In genomic region chr4:165875446-165875845, GRCh38 we compare ENCODE assay signal across 25 cellular contexts. TPM values are rescaled to one million over a fixed set of nuclear protein-coding genes. Genes with fewer than 3 reads are reported as not detected.
DNase-seq lines count a peak whose midpoint lies in the region; ATAC-seq, FAIRE-seq and TF ChIP-seq lines count a peak whose summit lies in the region.
"Had no signal": no experiment of that assay in that cellular context is flagged by ENCODE, and none has a peak within 500 bp of the region (broad histone marks: within the 10 kb centered on the region; RNA-seq: fewer than 3 reads in every experiment).

No MANE protein-coding gene starts in this region.

- H3K4me2 ChIP-seq in astrocyte (ENCODE audit: low read length): no peak overlapping the region

- no peak overlapping the region for H2AFZ ChIP-seq in astrocyte (ENCODE audit: low read depth, low read length)

- FAIRE-seq in astrocyte (lab: Jason Lieb, UNC): no peak
- FAIRE-seq: bronchial epithelial cell, H54 had no signal

- H3K4me3 ChIP-seq in astrocyte (ENCODE audit: insufficient read depth, low read depth, low read length): no peak overlapping the region
- peak overlapping the region in 1 of 2 donors; percentile 62 for H3K4me3 ChIP-seq in gastroesophageal sphincter
- H3K4me3 ChIP-seq in prostate gland: no peak overlapping the region

- H3K36me3 ChIP-seq in astrocyte (ENCODE audit: insufficient read depth, low read length) (no peaks in the 10 kb centered on the region), gastroesophageal sphincter (no peaks in the 10 kb centered on the region), prostate gland (no peaks in the 10 kb centered on the region)
- H3K36me3 ChIP-seq: BE2C, heart right ventricle, sigmoid colon, upper lobe of left lung had no signal

- POLR2A ChIA-PET in activated CD8-positive, alpha-beta T cell treated with anti-CD3 and anti-CD28 coated beads, Interleukin-2, amount 10 ng/mL, durations not matched to agents 7 days and 5 days (lab: Charles Lee): no interaction called here

- no peaks in the 10 kb centered on the region for H4K20me1 ChIP-seq in astrocyte (ENCODE audit: insufficient read depth, low read length)

- no peaks in the 10 kb centered on the region for H3K9me3 Mint-ChIP-seq in astrocyte (ENCODE audit: unreplicated experiment)
- no peaks in the 10 kb centered on the region for H3K9me3 Mint-ChIP-seq in osteocyte (ENCODE audit: unreplicated experiment)
- H3K9me3 Mint-ChIP-seq in activated CD8-positive, alpha-beta T cell treated with anti-CD3 and anti-CD28 coated beads, Interleukin-2, amount 10 ng/mL, durations not matched to agents 7 days and 5 days (ENCODE audit: insufficient read depth): no peaks in the 10 kb centered on the region
- H3K9me3 Mint-ChIP-seq: activated T-cell treated with anti-CD3 and anti-CD28 coated beads, Interleukin-2, amount 50 U/mL, for 4 hours had no signal

- TF ChIP-seq EP300 in gastroesophageal sphincter (IDR thresholded peaks at IDR 0.05): no peak

- no peak for ATAC-seq in gastroesophageal sphincter
- ATAC-seq in activated CD8-positive, alpha-beta T cell treated with anti-CD3 and anti-CD28 coated beads, Interleukin-2, amount 10 ng/mL, durations not matched to agents 7 days and 5 days: no peak
- ATAC-seq: activated CD4-positive, alpha-beta T cell treated with anti-CD3 and anti-CD28 coated beads for 36 hours; activated T-cell treated with anti-CD3 and anti-CD28 coated beads, Interleukin-2, amount 50 U/mL, for 4 hours had no signal

- no peak for TF ChIP-seq CTCF in astrocyte (IDR thresholded peaks at IDR 0.05; ENCODE audit: insufficient read depth, low read depth, low read length)
- no peak for TF ChIP-seq CTCF in gastroesophageal sphincter (IDR thresholded peaks at IDR 0.05)
- TF ChIP-seq CTCF in osteocyte (IDR thresholded peaks at IDR 0.05): no peak
- no peak for TF ChIP-seq CTCF in prostate gland (IDR thresholded peaks at IDR 0.05)

- peak; percentile 60 for DNase-seq in G401 (ENCODE audit: low spot score)
- no peak for DNase-seq in astrocyte (ENCODE audit: low read depth)
- no peak for DNase-seq in osteocyte (ENCODE audit: extremely low spot score, unreplicated experiment)
- no peak for DNase-seq in activated CD8-positive, alpha-beta T cell treated with anti-CD3 and anti-CD28 coated beads, Interleukin-2, amount 10 ng/mL, durations not matched to agents 7 days and 5 days
- DNase-seq in prostate gland (ENCODE audit: low spot score): no peak
- no peak for DNase-seq in NCI-H2029 (lab: John Stamatoyannopoulos, UW)
- DNase-seq in NCI-H510A treated with DMSO at 0.1 percent for 48 hours (lab: John Stamatoyannopoulos, UW): no peak
- DNase-seq: activated CD4-positive, alpha-beta T cell treated with anti-CD3 and anti-CD28 coated beads for 36 hours; activated naive CD4-positive, alpha-beta T cell; activated T-cell treated with anti-CD3 and anti-CD28 coated beads, Interleukin-2, amount 50 U/mL, for 4 hours; NCI-H2171; NCI-H524 treated with DMSO at 0.1 percent for 48 hours; T-helper 2 cell had no signal

- H3K79me2 ChIP-seq in astrocyte (ENCODE audit: insufficient read depth, low read length): no peaks in the 10 kb centered on the region

- H3K27me3 Mint-ChIP-seq in astrocyte (ENCODE audit: low read depth, unreplicated experiment) (peaks cover 46% of the 10 kb centered on the region), osteocyte (ENCODE audit: unreplicated experiment) (no peaks in the 10 kb centered on the region)
- H3K27me3 Mint-ChIP-seq in activated CD8-positive, alpha-beta T cell treated with anti-CD3 and anti-CD28 coated beads, Interleukin-2, amount 10 ng/mL, durations not matched to agents 7 days and 5 days (ENCODE audit: low read depth): peaks cover 36% of the 10 kb centered on the region

- H3K4me1 ChIP-seq in astrocyte (ENCODE audit: insufficient read depth, low read length) (peaks cover 24% of the 10 kb centered on the region), gastroesophageal sphincter (peaks cover 0 to 48% (median 0%) of the 10 kb centered on the region in 3 donors), prostate gland (replicated peaks) (no peaks in the 10 kb centered on the region)
- H3K4me1 ChIP-seq: BE2C had no signal

- H3K27ac ChIP-seq in astrocyte (ENCODE audit: low read depth, low read length) (no peak overlapping the region), gastroesophageal sphincter (peak overlapping the region in 3 of 4 donors; percentile 79 to 82 (median 81)), prostate gland (no peak overlapping the region)
- H3K27ac ChIP-seq: coronary artery, upper lobe of left lung had no signal

- in situ Hi-C loops in G401 (cut with HindIII; ENCODE audit: low sequenced_read_pairs): no loop called here

- CTCF ChIA-PET in activated CD8-positive, alpha-beta T cell treated with anti-CD3 and anti-CD28 coated beads, Interleukin-2, amount 10 ng/mL, durations not matched to agents 7 days and 5 days (lab: Charles Lee): no interaction called here

- H3K4me3 Mint-ChIP-seq in astrocyte (ENCODE audit: unreplicated experiment): peak overlapping the region; percentile 84
- H3K4me3 Mint-ChIP-seq in osteocyte (ENCODE audit: unreplicated experiment): peak overlapping the region; percentile 97
- no peak overlapping the region for H3K4me3 Mint-ChIP-seq in activated CD8-positive, alpha-beta T cell treated with anti-CD3 and anti-CD28 coated beads, Interleukin-2, amount 10 ng/mL, durations not matched to agents 7 days and 5 days
- H3K4me3 Mint-ChIP-seq: activated CD4-positive, alpha-beta T cell treated with anti-CD3 and anti-CD28 coated beads for 36 hours; natural killer cell treated with Interleukin-12 subunit alpha and Interleukin-12 subunit beta and Interleukin-15 and Interleukin-18, amount 100 ng/mL, for 72 hours had no signal

- H3K27me3 ChIP-seq in astrocyte (ENCODE audit: insufficient read depth, low read length): peaks cover 27% of the 10 kb centered on the region
- peaks cover 4% of the 10 kb centered on the region for H3K27me3 ChIP-seq in gastroesophageal sphincter
- no peaks in the 10 kb centered on the region for H3K27me3 ChIP-seq in prostate gland (replicated peaks; ENCODE audit: insufficient read depth)

- intact Hi-C loops in prostate gland (cut with DNase I): no loop called here

- no peaks in the 10 kb centered on the region for H3K9me3 ChIP-seq in astrocyte (ENCODE audit: insufficient read depth, low read depth, low read length)
- H3K9me3 ChIP-seq in gastroesophageal sphincter: no peaks in the 10 kb centered on the region
- H3K9me3 ChIP-seq in prostate gland: no peaks in the 10 kb centered on the region
- H3K9me3 ChIP-seq: BE2C, heart right ventricle, sigmoid colon, SK-N-SH, upper lobe of left lung had no signal

- no peak overlapping the region for H3K9ac ChIP-seq in astrocyte (ENCODE audit: low read length)
- H3K9ac ChIP-seq: SK-N-SH had no signal

- no peak for TF ChIP-seq POLR2A in gastroesophageal sphincter (IDR thresholded peaks at IDR 0.05)
- no peak for TF ChIP-seq POLR2A in prostate gland (IDR thresholded peaks at IDR 0.05)

- WGBS in gastroesophageal sphincter (ENCODE audit: low coverage in 1 of 2), 2 donors: 82 to 90% methylated on average over 2 of the region's 2 CpGs
- 64% methylated on average over 2 of the region's 2 CpGs for WGBS in prostate gland

- H3K4me1 Mint-ChIP-seq in astrocyte (ENCODE audit: low read depth, unreplicated experiment) (peaks cover 4% of the 10 kb centered on the region), osteocyte (ENCODE audit: unreplicated experiment) (peaks cover 68% of the 10 kb centered on the region)
- peaks cover 13% of the 10 kb centered on the region for H3K4me1 Mint-ChIP-seq in activated CD8-positive, alpha-beta T cell treated with anti-CD3 and anti-CD28 coated beads, Interleukin-2, amount 10 ng/mL, durations not matched to agents 7 days and 5 days (ENCODE audit: low read depth)

- no peaks in the 10 kb centered on the region for H3K36me3 Mint-ChIP-seq in astrocyte (ENCODE audit: low read depth, unreplicated experiment)
- H3K36me3 Mint-ChIP-seq in osteocyte (ENCODE audit: unreplicated experiment): peaks cover 2% of the 10 kb centered on the region
- no peaks in the 10 kb centered on the region for H3K36me3 Mint-ChIP-seq in activated CD8-positive, alpha-beta T cell treated with anti-CD3 and anti-CD28 coated beads, Interleukin-2, amount 10 ng/mL, durations not matched to agents 7 days and 5 days (ENCODE audit: low read depth)

- H3K27ac Mint-ChIP-seq in astrocyte (ENCODE audit: unreplicated experiment): no peak overlapping the region
- H3K27ac Mint-ChIP-seq in osteocyte (ENCODE audit: unreplicated experiment): peak overlapping the region; percentile 96
- H3K27ac Mint-ChIP-seq in activated CD8-positive, alpha-beta T cell treated with anti-CD3 and anti-CD28 coated beads, Interleukin-2, amount 10 ng/mL, durations not matched to agents 7 days and 5 days: no peak overlapping the region
- H3K27ac Mint-ChIP-seq: activated CD4-positive, alpha-beta T cell treated with anti-CD3 and anti-CD28 coated beads for 36 hours; natural killer cell treated with Interleukin-12 subunit alpha and Interleukin-12 subunit beta and Interleukin-15 and Interleukin-18, amount 100 ng/mL, for 72 hours had no signal

RNA-seq across cellular contexts. Expression of gene TLL1, which starts 2.4 kb away (rescaled TPM):
- 0.98 and 1.4 TPM in 2 replicates for total RNA-seq in G401 (2014; rRNA removed; shearing (Covaris generic))
- 1.9 and 2.7 TPM in 2 replicates for total RNA-seq in astrocyte
- total RNA-seq in gastroesophageal sphincter: 1 to 10 TPM; 7.0 to 9.3 (median 8.6) TPM
- 39.2 and 39.7 TPM in 2 replicates for total RNA-seq in osteocyte
- not detected for total RNA-seq in activated CD8-positive, alpha-beta T cell treated with anti-CD3 and anti-CD28 coated beads, Interleukin-2, amount 10 ng/mL, durations not matched to agents 7 days and 5 days
- total RNA-seq in prostate gland: 1 to 10 TPM; 1.5 to 4.1 TPM
- total RNA-seq: activated CD4-positive, alpha-beta T cell treated with anti-CD3 and anti-CD28 coated beads for 36 hours; activated CD8-positive, alpha-beta memory T cell treated with anti-CD3 and anti-CD28 coated beads for 36 hours; activated T-cell treated with anti-CD3 and anti-CD28 coated beads, Interleukin-2, amount 50 U/mL, for 4 hours; RPMI7951 had no signal

Comparison
In these comparisons a context has a peak if more than half of its experiments do, and no peak if none do; other contexts are left out.
1. H3K27ac ChIP-seq: peak in gastroesophageal sphincter (3 of 4); none in astrocyte (single experiment) and prostate gland (0 of 2).